In the genomic region with DNA sequence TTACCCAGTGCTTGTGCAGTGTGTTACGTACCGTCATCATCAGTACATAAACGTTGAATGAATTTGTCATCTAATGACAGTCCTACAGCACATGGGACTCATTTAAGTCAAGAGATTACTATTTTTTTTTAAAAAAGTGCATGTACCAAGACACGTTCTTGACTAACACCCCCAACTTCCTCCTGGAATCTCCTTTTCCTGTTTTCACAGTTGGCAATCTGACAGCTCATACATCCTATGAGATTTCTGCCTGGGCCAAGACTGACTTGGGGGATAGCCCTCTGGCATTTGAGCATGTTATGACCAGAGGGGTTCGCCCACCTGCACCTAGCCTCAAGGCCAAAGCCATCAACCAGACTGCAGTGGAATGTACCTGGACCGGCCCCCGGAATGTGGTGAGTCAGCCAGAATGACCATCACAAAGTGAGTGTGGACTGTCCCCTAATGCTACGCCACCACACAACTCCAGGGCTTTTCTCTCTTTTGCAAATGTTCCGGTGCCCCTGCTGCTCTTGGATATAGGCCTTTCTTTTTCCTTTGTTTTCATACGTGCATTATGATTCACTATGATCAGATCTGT, we compare ENCODE assay signal across 1 cellular context.
TF ChIP-seq lines count a peak whose summit lies in the region.

No MANE protein-coding gene starts in this region.

TF ChIP-seq in GM23338, 12 proteins besides CTCF, POLR2A, EP300 and RAD21:
- TF ChIP-seq POLR2AphosphoS5 (IDR thresholded peaks at IDR 0.05; ENCODE audit: low read depth): no peak
- TF ChIP-seq, protein P1, sequence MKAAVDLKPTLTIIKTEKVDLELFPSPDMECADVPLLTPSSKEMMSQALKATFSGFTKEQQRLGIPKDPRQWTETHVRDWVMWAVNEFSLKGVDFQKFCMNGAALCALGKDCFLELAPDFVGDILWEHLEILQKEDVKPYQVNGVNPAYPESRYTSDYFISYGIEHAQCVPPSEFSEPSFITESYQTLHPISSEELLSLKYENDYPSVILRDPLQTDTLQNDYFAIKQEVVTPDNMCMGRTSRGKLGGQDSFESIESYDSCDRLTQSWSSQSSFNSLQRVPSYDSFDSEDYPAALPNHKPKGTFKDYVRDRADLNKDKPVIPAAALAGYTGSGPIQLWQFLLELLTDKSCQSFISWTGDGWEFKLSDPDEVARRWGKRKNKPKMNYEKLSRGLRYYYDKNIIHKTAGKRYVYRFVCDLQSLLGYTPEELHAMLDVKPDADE (IDR thresholded peaks at IDR 0.05): no peak
- TF ChIP-seq, protein P2, sequence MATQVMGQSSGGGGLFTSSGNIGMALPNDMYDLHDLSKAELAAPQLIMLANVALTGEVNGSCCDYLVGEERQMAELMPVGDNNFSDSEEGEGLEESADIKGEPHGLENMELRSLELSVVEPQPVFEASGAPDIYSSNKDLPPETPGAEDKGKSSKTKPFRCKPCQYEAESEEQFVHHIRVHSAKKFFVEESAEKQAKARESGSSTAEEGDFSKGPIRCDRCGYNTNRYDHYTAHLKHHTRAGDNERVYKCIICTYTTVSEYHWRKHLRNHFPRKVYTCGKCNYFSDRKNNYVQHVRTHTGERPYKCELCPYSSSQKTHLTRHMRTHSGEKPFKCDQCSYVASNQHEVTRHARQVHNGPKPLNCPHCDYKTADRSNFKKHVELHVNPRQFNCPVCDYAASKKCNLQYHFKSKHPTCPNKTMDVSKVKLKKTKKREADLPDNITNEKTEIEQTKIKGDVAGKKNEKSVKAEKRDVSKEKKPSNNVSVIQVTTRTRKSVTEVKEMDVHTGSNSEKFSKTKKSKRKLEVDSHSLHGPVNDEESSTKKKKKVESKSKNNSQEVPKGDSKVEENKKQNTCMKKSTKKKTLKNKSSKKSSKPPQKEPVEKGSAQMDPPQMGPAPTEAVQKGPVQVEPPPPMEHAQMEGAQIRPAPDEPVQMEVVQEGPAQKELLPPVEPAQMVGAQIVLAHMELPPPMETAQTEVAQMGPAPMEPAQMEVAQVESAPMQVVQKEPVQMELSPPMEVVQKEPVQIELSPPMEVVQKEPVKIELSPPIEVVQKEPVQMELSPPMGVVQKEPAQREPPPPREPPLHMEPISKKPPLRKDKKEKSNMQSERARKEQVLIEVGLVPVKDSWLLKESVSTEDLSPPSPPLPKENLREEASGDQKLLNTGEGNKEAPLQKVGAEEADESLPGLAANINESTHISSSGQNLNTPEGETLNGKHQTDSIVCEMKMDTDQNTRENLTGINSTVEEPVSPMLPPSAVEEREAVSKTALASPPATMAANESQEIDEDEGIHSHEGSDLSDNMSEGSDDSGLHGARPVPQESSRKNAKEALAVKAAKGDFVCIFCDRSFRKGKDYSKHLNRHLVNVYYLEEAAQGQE (IDR thresholded peaks at IDR 0.05; ENCODE audit: unreplicated experiment): no peak
